In the genomic region with DNA sequence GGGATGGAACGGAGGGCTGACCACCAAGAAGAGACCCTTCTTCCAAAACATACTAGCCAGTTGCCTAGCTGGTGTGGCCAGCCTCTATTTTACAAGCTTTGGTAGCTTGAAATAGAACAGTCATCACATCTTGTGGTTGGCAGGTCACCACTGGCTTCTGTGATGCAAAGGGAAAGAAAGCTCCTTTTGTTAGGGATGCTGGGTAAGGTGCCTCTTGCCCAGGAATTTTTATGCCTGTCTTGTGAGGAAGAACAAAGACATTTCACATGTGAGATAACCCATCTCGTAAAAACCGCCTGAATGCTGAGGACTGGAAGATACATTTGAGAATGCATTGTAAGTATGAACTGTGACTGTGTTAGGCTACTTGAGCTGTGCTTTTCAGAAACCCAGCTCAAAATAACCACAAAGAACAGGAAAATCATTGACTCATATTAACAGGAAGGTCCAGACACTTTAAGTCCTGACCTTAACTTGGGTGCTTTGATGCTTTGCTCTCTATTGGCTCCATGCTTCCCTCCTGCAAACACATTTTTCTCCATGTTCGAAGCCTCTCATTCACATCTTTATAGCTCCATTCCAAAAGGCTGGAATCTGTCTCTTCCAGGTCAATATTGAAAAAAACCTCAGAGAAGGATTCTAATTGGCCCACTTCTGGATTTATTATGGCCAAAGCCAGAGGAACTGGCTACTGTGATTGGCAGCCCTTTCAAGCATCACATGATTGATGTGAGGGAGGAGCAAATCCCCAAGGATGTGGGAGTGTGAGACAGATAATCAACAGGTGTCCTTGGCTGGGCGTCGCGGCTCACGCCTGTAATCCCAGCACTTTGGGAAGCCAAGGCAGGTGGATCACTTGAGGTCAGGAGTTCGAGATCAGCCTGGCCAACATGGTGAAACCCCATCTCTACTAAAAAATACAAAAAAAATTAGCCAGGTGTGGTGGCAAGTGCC, we compare ENCODE assay signal across 1 cellular context.
TF ChIP-seq lines count a peak whose summit lies in the region.

No MANE protein-coding gene starts in this region.

TF ChIP-seq in GM23338, 12 proteins besides CTCF, POLR2A, EP300 and RAD21 (continued from another document):
- TF ChIP-seq, protein P1, sequence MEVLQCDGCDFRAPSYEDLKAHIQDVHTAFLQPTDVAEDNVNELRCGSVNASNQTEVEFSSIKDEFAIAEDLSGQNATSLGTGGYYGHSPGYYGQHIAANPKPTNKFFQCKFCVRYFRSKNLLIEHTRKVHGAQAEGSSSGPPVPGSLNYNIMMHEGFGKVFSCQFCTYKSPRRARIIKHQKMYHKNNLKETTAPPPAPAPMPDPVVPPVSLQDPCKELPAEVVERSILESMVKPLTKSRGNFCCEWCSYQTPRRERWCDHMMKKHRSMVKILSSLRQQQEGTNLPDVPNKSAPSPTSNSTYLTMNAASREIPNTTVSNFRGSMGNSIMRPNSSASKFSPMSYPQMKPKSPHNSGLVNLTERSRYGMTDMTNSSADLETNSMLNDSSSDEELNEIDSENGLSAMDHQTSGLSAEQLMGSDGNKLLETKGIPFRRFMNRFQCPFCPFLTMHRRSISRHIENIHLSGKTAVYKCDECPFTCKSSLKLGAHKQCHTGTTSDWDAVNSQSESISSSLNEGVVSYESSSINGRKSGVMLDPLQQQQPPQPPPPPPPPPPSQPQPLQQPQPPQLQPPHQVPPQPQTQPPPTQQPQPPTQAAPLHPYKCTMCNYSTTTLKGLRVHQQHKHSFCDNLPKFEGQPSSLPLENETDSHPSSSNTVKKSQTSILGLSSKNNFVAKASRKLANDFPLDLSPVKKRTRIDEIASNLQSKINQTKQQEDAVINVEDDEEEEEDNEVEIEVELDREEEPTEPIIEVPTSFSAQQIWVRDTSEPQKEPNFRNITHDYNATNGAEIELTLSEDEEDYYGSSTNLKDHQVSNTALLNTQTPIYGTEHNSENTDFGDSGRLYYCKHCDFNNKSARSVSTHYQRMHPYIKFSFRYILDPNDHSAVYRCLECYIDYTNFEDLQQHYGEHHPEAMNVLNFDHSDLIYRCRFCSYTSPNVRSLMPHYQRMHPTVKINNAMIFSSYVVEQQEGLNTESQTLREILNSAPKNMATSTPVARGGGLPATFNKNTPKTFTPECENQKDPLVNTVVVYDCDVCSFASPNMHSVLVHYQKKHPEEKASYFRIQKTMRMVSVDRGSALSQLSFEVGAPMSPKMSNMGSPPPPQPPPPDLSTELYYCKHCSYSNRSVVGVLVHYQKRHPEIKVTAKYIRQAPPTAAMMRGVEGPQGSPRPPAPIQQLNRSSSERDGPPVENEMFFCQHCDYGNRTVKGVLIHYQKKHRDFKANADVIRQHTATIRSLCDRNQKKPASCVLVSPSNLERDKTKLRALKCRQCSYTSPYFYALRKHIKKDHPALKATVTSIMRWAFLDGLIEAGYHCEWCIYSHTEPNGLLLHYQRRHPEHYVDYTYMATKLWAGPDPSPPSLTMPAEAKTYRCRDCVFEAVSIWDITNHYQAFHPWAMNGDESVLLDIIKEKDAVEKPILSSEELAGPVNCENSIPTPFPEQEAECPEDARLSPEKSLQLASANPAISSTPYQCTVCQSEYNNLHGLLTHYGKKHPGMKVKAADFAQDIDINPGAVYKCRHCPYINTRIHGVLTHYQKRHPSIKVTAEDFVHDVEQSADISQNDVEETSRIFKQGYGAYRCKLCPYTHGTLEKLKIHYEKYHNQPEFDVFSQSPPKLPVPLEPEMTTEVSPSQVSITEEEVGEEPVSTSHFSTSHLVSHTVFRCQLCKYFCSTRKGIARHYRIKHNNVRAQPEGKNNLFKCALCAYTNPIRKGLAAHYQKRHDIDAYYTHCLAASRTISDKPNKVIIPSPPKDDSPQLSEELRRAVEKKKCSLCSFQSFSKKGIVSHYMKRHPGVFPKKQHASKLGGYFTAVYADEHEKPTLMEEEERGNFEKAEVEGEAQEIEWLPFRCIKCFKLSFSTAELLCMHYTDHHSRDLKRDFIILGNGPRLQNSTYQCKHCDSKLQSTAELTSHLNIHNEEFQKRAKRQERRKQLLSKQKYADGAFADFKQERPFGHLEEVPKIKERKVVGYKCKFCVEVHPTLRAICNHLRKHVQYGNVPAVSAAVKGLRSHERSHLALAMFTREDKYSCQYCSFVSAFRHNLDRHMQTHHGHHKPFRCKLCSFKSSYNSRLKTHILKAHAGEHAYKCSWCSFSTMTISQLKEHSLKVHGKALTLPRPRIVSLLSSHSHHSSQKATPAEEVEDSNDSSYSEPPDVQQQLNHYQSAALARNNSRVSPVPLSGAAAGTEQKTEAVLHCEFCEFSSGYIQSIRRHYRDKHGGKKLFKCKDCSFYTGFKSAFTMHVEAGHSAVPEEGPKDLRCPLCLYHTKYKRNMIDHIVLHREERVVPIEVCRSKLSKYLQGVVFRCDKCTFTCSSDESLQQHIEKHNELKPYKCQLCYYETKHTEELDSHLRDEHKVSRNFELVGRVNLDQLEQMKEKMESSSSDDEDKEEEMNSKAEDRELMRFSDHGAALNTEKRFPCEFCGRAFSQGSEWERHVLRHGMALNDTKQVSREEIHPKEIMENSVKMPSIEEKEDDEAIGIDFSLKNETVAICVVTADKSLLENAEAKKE (CRISPR knock-in tag; IDR thresholded peaks at IDR 0.05) = no peak
- TF ChIP-seq EZH2phosphoT487 (IDR thresholded peaks at IDR 0.05; ENCODE audit: unreplicated experiment) (no peak), CREB1 (CRISPR knock-in tag; IDR thresholded peaks at IDR 0.05; ENCODE audit: low read depth) (no peak), STAT1 (IDR thresholded peaks at IDR 0.05; ENCODE audit: unreplicated experiment) (no peak), ZNF114 (CRISPR knock-in tag; IDR thresholded peaks at IDR 0.05) (no peak)
TF ChIP-seq in GM23338: peak in this region for 0.
